ENCODE assay signal across 14 cellular contexts in the genomic region with DNA sequence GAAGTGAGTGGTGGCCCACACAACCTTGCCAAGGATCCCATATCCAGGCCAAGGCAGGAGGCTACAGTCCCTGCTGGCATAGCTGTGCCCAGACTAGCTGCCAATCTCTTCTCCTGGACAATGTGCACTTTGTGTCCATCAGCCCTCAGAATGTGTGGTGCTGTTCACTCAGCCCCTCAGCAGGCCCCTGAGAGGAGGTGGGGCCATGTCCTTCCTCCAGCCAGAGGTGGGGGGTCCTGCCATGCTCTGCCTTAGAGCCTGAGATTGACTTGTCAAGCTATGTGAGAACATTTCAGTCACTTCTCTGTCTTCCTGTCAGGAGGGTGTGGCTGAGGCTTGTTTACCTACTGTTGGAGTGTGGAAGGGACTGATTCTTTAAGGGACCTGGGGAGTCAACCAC. TPM values are rescaled to one million over a fixed set of nuclear protein-coding genes. Genes with fewer than 3 reads are reported as not detected.
A peak's percentile ranks its signal among the peaks of the same experiment; 100 is the strongest.
DNase-seq lines count a peak whose midpoint lies in the region; ATAC-seq and TF ChIP-seq lines count a peak whose summit lies in the region.
"Had no signal": no experiment of that assay in that cellular context is flagged by ENCODE, and none has a peak within 500 bp of the region (broad histone marks: within the 10 kb centered on the region; RNA-seq: fewer than 3 reads in every experiment).

No MANE protein-coding gene starts in this region.

- no peaks in the 10 kb centered on the region for H3K27me3 ChIP-seq in layer of hippocampus (ENCODE audit: control insufficient read depth, insufficient read depth, low read length)
- H3K27me3 ChIP-seq in subcutaneous abdominal adipose tissue (ENCODE audit: control insufficient read depth in 5 of 5, insufficient read depth in 4 of 5, low read length in 5 of 5), result no peaks in the 10 kb centered on the region
- no peaks in the 10 kb centered on the region for H3K27me3 ChIP-seq in body of pancreas
- H3K27me3 ChIP-seq: cardiac muscle cell, foreskin keratinocyte had no signal

- peak overlapping the region; percentile 65 to 89 for H3K4me3 Mint-ChIP-seq in activated T-cell treated with anti-CD3 and anti-CD28 coated beads, Interleukin-2, amount 50 U/mL, for 72 hours
- H3K4me3 Mint-ChIP-seq in activated T-cell treated with anti-CD3 and anti-CD28 coated beads, Interleukin-2, amount 50 U/mL, for 4 hours, result no peak overlapping the region
- peak overlapping the region; percentile 82 for H3K4me3 Mint-ChIP-seq in T-helper 1 cell treated with Interleukin-12 subunit alpha and Interleukin-12 subunit beta and Interleukin-4 antibody, amounts not matched to agents 30 μg/mL and 1 μg/mL, for 36 hours
- H3K4me3 Mint-ChIP-seq: HFFc6 had no signal

- no peak overlapping the region for H3K9ac ChIP-seq in subcutaneous abdominal adipose tissue (ENCODE audit: low read length in 5 of 5)

- H3K4me1 ChIP-seq in subcutaneous abdominal adipose tissue (ENCODE audit: control insufficient read depth in 5 of 5, insufficient read depth in 5 of 5, low read length in 5 of 5) (peaks cover 0 to 21% (median 0%) of the 10 kb centered on the region in 5 donors), body of pancreas (no peaks in the 10 kb centered on the region)

- H3K27ac ChIP-seq in layer of hippocampus (ENCODE audit: low read depth, low read length) (peak overlapping the region; percentile 3), subcutaneous abdominal adipose tissue (ENCODE audit: low read depth, low read length) (no peak overlapping the region), body of pancreas (peak overlapping the region in 1 of 4 donors; percentile 60)
- H3K27ac ChIP-seq: cardiac muscle cell, foreskin keratinocyte had no signal

- peaks cover 55% of the 10 kb centered on the region for H3K4me1 Mint-ChIP-seq in activated T-cell treated with anti-CD3 and anti-CD28 coated beads, Interleukin-2, amount 50 U/mL, for 72 hours (ENCODE audit: low read depth)
- H3K4me1 Mint-ChIP-seq in activated T-cell treated with anti-CD3 and anti-CD28 coated beads, Interleukin-2, amount 50 U/mL, for 4 hours (ENCODE audit: low read depth), result peaks cover 32% of the 10 kb centered on the region
- peaks cover 55% of the 10 kb centered on the region for H3K4me1 Mint-ChIP-seq in T-helper 1 cell treated with Interleukin-12 subunit alpha and Interleukin-12 subunit beta and Interleukin-4 antibody, amounts not matched to agents 30 μg/mL and 1 μg/mL, for 36 hours (ENCODE audit: low read depth)

- no peaks in the 10 kb centered on the region for H3K9me3 Mint-ChIP-seq in activated T-cell treated with anti-CD3 and anti-CD28 coated beads, Interleukin-2, amount 50 U/mL, for 72 hours
- no peaks in the 10 kb centered on the region for H3K9me3 Mint-ChIP-seq in activated T-cell treated with anti-CD3 and anti-CD28 coated beads, Interleukin-2, amount 50 U/mL, for 4 hours
- H3K9me3 Mint-ChIP-seq in T-helper 1 cell treated with Interleukin-12 subunit alpha and Interleukin-12 subunit beta and Interleukin-4 antibody, amounts not matched to agents 30 μg/mL and 1 μg/mL, for 36 hours, result no peaks in the 10 kb centered on the region
- H3K9me3 Mint-ChIP-seq: HFFc6 had no signal

- ATAC-seq in activated T-cell treated with anti-CD3 and anti-CD28 coated beads, Interleukin-2, amount 50 U/mL, for 72 hours (replicated peaks in 1 of 2), result no peak
- ATAC-seq in activated T-cell treated with anti-CD3 and anti-CD28 coated beads, Interleukin-2, amount 50 U/mL, for 4 hours, result no peak
- no peak for ATAC-seq in HG03460 (IDR thresholded peaks at IDR 0.05; ENCODE audit: unreplicated experiment)
- no peak for ATAC-seq in body of pancreas
- ATAC-seq: foreskin keratinocyte had no signal

- H3K27me3 Mint-ChIP-seq in activated T-cell treated with anti-CD3 and anti-CD28 coated beads, Interleukin-2, amount 50 U/mL, for 72 hours (ENCODE audit: low read depth), result no peaks in the 10 kb centered on the region
- H3K27me3 Mint-ChIP-seq in activated T-cell treated with anti-CD3 and anti-CD28 coated beads, Interleukin-2, amount 50 U/mL, for 4 hours (ENCODE audit: low read depth), result no peaks in the 10 kb centered on the region
- H3K27me3 Mint-ChIP-seq in T-helper 1 cell treated with Interleukin-12 subunit alpha and Interleukin-12 subunit beta and Interleukin-4 antibody, amounts not matched to agents 30 μg/mL and 1 μg/mL, for 36 hours (ENCODE audit: low read depth), result no peaks in the 10 kb centered on the region

- peak overlapping the region; percentile 83 for H3K27ac Mint-ChIP-seq in activated T-cell treated with anti-CD3 and anti-CD28 coated beads, Interleukin-2, amount 50 U/mL, for 72 hours
- peak overlapping the region; percentile 79 for H3K27ac Mint-ChIP-seq in T-helper 1 cell treated with Interleukin-12 subunit alpha and Interleukin-12 subunit beta and Interleukin-4 antibody, amounts not matched to agents 30 μg/mL and 1 μg/mL, for 36 hours
- H3K27ac Mint-ChIP-seq: HFFc6 had no signal

- no peak for DNase-seq in activated T-cell treated with anti-CD3 and anti-CD28 coated beads, Interleukin-2, amount 50 U/mL, for 72 hours
- DNase-seq in activated T-cell treated with anti-CD3 and anti-CD28 coated beads, Interleukin-2, amount 50 U/mL, for 4 hours, result no peak
- DNase-seq in stimulated activated CD4-positive, alpha-beta T cell treated with anti-CD3 and anti-CD28 coated beads, Interleukin-4, amount 100 ng/mL, for 1 hour, result no peak
- DNase-seq in body of pancreas, result no peak
- DNase-seq: activated T-cell treated with anti-CD3 and anti-CD28 coated beads, Interleukin-2, amount 50 U/mL, for 1 hour; foreskin keratinocyte; HFFc6; NCI-H1105; stimulated activated naive CD4-positive, alpha-beta T cell had no signal

- TF ChIP-seq CTCF in body of pancreas (IDR thresholded peaks at IDR 0.05), result no peak

- intact Hi-C loops in body of pancreas (cut with DNase I), result no loop called here

- H3K36me3 ChIP-seq in subcutaneous abdominal adipose tissue (ENCODE audit: control insufficient read depth in 5 of 5, insufficient read depth in 5 of 5, low read length in 5 of 5) (peaks cover 0 to 5% (median 0%) of the 10 kb centered on the region in 5 donors), body of pancreas (replicated peaks in 1 of 2; ENCODE audit: insufficient read depth in 1 of 2, low read depth in 2 of 2) (no peaks in the 10 kb centered on the region)
- H3K36me3 ChIP-seq: cardiac muscle cell had no signal

- H3K36me3 Mint-ChIP-seq in activated T-cell treated with anti-CD3 and anti-CD28 coated beads, Interleukin-2, amount 50 U/mL, for 72 hours (ENCODE audit: insufficient read depth in 2 of 2), result no peaks in the 10 kb centered on the region
- H3K36me3 Mint-ChIP-seq in activated T-cell treated with anti-CD3 and anti-CD28 coated beads, Interleukin-2, amount 50 U/mL, for 4 hours (ENCODE audit: insufficient read depth), result no peaks in the 10 kb centered on the region
- H3K36me3 Mint-ChIP-seq in T-helper 1 cell treated with Interleukin-12 subunit alpha and Interleukin-12 subunit beta and Interleukin-4 antibody, amounts not matched to agents 30 μg/mL and 1 μg/mL, for 36 hours (ENCODE audit: low read depth), result peaks cover 20% of the 10 kb centered on the region

- TF ChIP-seq POLR2A in body of pancreas (IDR thresholded peaks at IDR 0.05), result no peak

- H3K4me3 ChIP-seq in subcutaneous abdominal adipose tissue (ENCODE audit: low read depth in 1 of 5, low read length in 5 of 5), result peak overlapping the region; percentile 31 to 56 (median 41)
- no peak overlapping the region for H3K4me3 ChIP-seq in body of pancreas
- H3K4me3 ChIP-seq: cardiac muscle cell had no signal

- H3K9me3 ChIP-seq in subcutaneous abdominal adipose tissue (ENCODE audit: control insufficient read depth in 5 of 5, low read length in 5 of 5), result no peaks in the 10 kb centered on the region
- no peaks in the 10 kb centered on the region for H3K9me3 ChIP-seq in body of pancreas

RNA-seq across cellular contexts. Expression of gene NCF2, which starts 1.4 kb away (rescaled TPM):
- 10 to 100 TPM; 22.6 to 29.5 TPM for total RNA-seq in activated T-cell treated with anti-CD3 and anti-CD28 coated beads, Interleukin-2, amount 50 U/mL, for 72 hours
- total RNA-seq in activated T-cell treated with anti-CD3 and anti-CD28 coated beads, Interleukin-2, amount 50 U/mL, for 4 hours, result 1 to 10 TPM in 1 of 3 donors, under 1 TPM in 2; 0.66 to 1.9 (median 0.89) TPM
- total RNA-seq in body of pancreas, result 1 to 10 TPM; 8.3 to 9.6 TPM

RNA-seq across cellular contexts. Expression of gene ARPC5, which starts 46.8 kb away (rescaled TPM):
- total RNA-seq in activated T-cell treated with anti-CD3 and anti-CD28 coated beads, Interleukin-2, amount 50 U/mL, for 72 hours, result 10 to 100 TPM; 79.1 to 80.1 TPM
- 100 to 1,000 TPM in 2 of 3 donors, 10 to 100 TPM in 1; 98.1 to 107 (median 100) TPM for total RNA-seq in activated T-cell treated with anti-CD3 and anti-CD28 coated beads, Interleukin-2, amount 50 U/mL, for 4 hours
- 10 to 100 TPM; 29.3 to 52.4 TPM for total RNA-seq in body of pancreas

Comparison
In these comparisons a context has a peak if more than half of its experiments do, and no peak if none do; other contexts are left out.
1. H3K4me3 ChIP-seq: peak in subcutaneous abdominal adipose tissue (5 of 5); none in body of pancreas (0 of 2).